ENCODE assay signal across 8 cellular contexts in genomic region chr15:81336568-81336967, GRCh38. TPM values are rescaled to one million over a fixed set of nuclear protein-coding genes. Genes with fewer than 3 reads are reported as not detected.
DNase-seq lines count a peak whose midpoint lies in the region; ATAC-seq and TF ChIP-seq lines count a peak whose summit lies in the region.

No MANE protein-coding gene starts in this region.

- no peak for ATAC-seq in HG02610 (IDR thresholded peaks at IDR 0.05; ENCODE audit: unreplicated experiment)

- peak; percentile 67 to 68 for TF ChIP-seq RAD21 in liver (IDR thresholded peaks at IDR 0.05)

- no peaks in the 10 kb centered on the region for H3K27me3 Mint-ChIP-seq in CD8-positive, alpha-beta memory T cell
- H3K27me3 Mint-ChIP-seq in HFFc6 (ENCODE audit: insufficient read depth): peaks cover 10% of the 10 kb centered on the region
- no peaks in the 10 kb centered on the region for H3K27me3 Mint-ChIP-seq in activated CD4-positive, alpha-beta T cell treated with anti-CD3 and anti-CD28 coated beads, Interleukin-2, amount 10 ng/mL, durations not matched to agents 7 days and 5 days

- no peak overlapping the region for H3K9ac ChIP-seq in liver (ENCODE audit: low read depth in 1 of 2, low read length in 2 of 2)

- CTCF ChIA-PET in CD8-positive, alpha-beta memory T cell (lab: Charles Lee): interaction anchor here (0.6 to 5.3 kb wide), 9 partner anchors 9 to 69 kb away, joined by 3 to 46 read pairs (median 10); partner anchors contain the start of gene STARD5
- CTCF ChIA-PET in activated CD4-positive, alpha-beta T cell treated with anti-CD3 and anti-CD28 coated beads, Interleukin-2, amount 10 ng/mL, durations not matched to agents 7 days and 5 days (lab: Charles Lee): interaction anchor here (0.8 to 1.2 kb wide), 3 partner anchors 40 to 71 kb away, joined by 3 to 5 read pairs (median 3); no protein-coding TSS in a partner anchor

- peak overlapping the region in 3 of 8 donors; percentile 13 to 66 (median 60) for H3K27ac Mint-ChIP-seq in CD8-positive, alpha-beta memory T cell
- H3K27ac Mint-ChIP-seq in HFFc6: no peak overlapping the region
- no peak overlapping the region for H3K27ac Mint-ChIP-seq in activated CD4-positive, alpha-beta T cell treated with anti-CD3 and anti-CD28 coated beads, Interleukin-2, amount 10 ng/mL, durations not matched to agents 7 days and 5 days

- H3K4me3 Mint-ChIP-seq in CD8-positive, alpha-beta memory T cell: no peak overlapping the region
- H3K4me3 Mint-ChIP-seq in HFFc6: no peak overlapping the region
- no peak overlapping the region for H3K4me3 Mint-ChIP-seq in activated CD4-positive, alpha-beta T cell treated with anti-CD3 and anti-CD28 coated beads, Interleukin-2, amount 10 ng/mL, durations not matched to agents 7 days and 5 days

- H3K4me1 ChIP-seq in CD8-positive, alpha-beta memory T cell (ENCODE audit: insufficient read depth, low read length): peaks cover 2% of the 10 kb centered on the region
- H3K4me1 ChIP-seq in liver (ENCODE audit: control insufficient read depth in 4 of 4, insufficient read depth in 4 of 4, low read length in 3 of 4): peaks cover 0 to 9% (median 1%) of the 10 kb centered on the region in 4 donors

- no peaks in the 10 kb centered on the region for H3K9me3 ChIP-seq in CD8-positive, alpha-beta memory T cell (ENCODE audit: low read length)
- H3K9me3 ChIP-seq in liver (ENCODE audit: control insufficient read depth in 4 of 4, low read length in 3 of 4): no peaks in the 10 kb centered on the region

- no peak overlapping the region for H3K27ac ChIP-seq in CD8-positive, alpha-beta memory T cell (ENCODE audit: low read depth, low read length)
- H3K27ac ChIP-seq in liver (ENCODE audit: low read depth in 1 of 2, low read length in 2 of 2): no peak overlapping the region

- no peaks in the 10 kb centered on the region for H3K36me3 ChIP-seq in CD8-positive, alpha-beta memory T cell (ENCODE audit: insufficient read depth, low read length)
- no peaks in the 10 kb centered on the region for H3K36me3 ChIP-seq in liver (ENCODE audit: control insufficient read depth in 4 of 4, insufficient read depth in 3 of 4, low read depth in 1 of 4, low read length in 3 of 4)

- POLR2A ChIA-PET in CD8-positive, alpha-beta memory T cell (lab: Charles Lee): interaction anchor here (1.2 kb wide), 1 partner anchor 13 kb away, joined by 4 read pairs; the partner anchor contains the start of gene STARD5
- POLR2A ChIA-PET in activated CD4-positive, alpha-beta T cell treated with anti-CD3 and anti-CD28 coated beads, Interleukin-2, amount 10 ng/mL, durations not matched to agents 7 days and 5 days (lab: Charles Lee): no interaction called here

- H3K4me3 ChIP-seq in CD8-positive, alpha-beta memory T cell (ENCODE audit: low read length): no peak overlapping the region
- H3K4me3 ChIP-seq in liver (ENCODE audit: low read depth in 1 of 3, low read length in 3 of 3): no peak overlapping the region

- 85% methylated on average over 4 of the region's 4 CpGs for WGBS in liver

- peak; percentile 13 to 59 (median 31) for DNase-seq in CD8-positive, alpha-beta memory T cell
- DNase-seq in HFFc6 (peak; percentile 41), NCI-H1694 (lab: John Stamatoyannopoulos, UW) (no peak), DMS153 treated with DMSO at 0.1 percent for 48 hours (lab: John Stamatoyannopoulos, UW; ENCODE audit: unreplicated experiment) (no peak), OCI-M2 (lab: John Stamatoyannopoulos, UW; ENCODE audit: unreplicated experiment) (no peak)
- DNase-seq in activated CD4-positive, alpha-beta T cell treated with anti-CD3 and anti-CD28 coated beads, Interleukin-2, amount 10 ng/mL, durations not matched to agents 7 days and 5 days: peak; percentile 42

- H3K4me1 Mint-ChIP-seq in CD8-positive, alpha-beta memory T cell: peaks cover 0 to 5% (median 5%) of the 10 kb centered on the region in 3 donors
- peaks cover 37% of the 10 kb centered on the region for H3K4me1 Mint-ChIP-seq in HFFc6 (ENCODE audit: low read depth)
- H3K4me1 Mint-ChIP-seq in activated CD4-positive, alpha-beta T cell treated with anti-CD3 and anti-CD28 coated beads, Interleukin-2, amount 10 ng/mL, durations not matched to agents 7 days and 5 days: peaks cover 3% of the 10 kb centered on the region

- H3K36me3 Mint-ChIP-seq in CD8-positive, alpha-beta memory T cell: peaks cover 0 to 4% (median 0%) of the 10 kb centered on the region in 3 donors
- peaks cover 5% of the 10 kb centered on the region; the same call in 1 of the 2 replicates for H3K36me3 Mint-ChIP-seq in HFFc6 (ENCODE audit: low read depth)
- no peaks in the 10 kb centered on the region for H3K36me3 Mint-ChIP-seq in activated CD4-positive, alpha-beta T cell treated with anti-CD3 and anti-CD28 coated beads, Interleukin-2, amount 10 ng/mL, durations not matched to agents 7 days and 5 days (ENCODE audit: low read depth)

- no peaks in the 10 kb centered on the region for H3K9me3 Mint-ChIP-seq in CD8-positive, alpha-beta memory T cell
- no peaks in the 10 kb centered on the region for H3K9me3 Mint-ChIP-seq in HFFc6
- H3K9me3 Mint-ChIP-seq in activated CD4-positive, alpha-beta T cell treated with anti-CD3 and anti-CD28 coated beads, Interleukin-2, amount 10 ng/mL, durations not matched to agents 7 days and 5 days: no peaks in the 10 kb centered on the region

- peak; percentile 74 for TF ChIP-seq CTCF in HFFc6 (IDR thresholded peaks at IDR 0.05)
- peak; percentile 19 for TF ChIP-seq CTCF in liver (IDR thresholded peaks at IDR 0.05; ENCODE audit: low read depth, low read length, missing input control)

- H3K27me3 ChIP-seq in CD8-positive, alpha-beta memory T cell (ENCODE audit: insufficient read depth, low read length, poor library complexity, severe bottlenecking): no peaks in the 10 kb centered on the region
- H3K27me3 ChIP-seq in liver (ENCODE audit: control insufficient read depth in 4 of 4, insufficient read depth in 4 of 4, low read length in 3 of 4): no peaks in the 10 kb centered on the region

TF ChIP-seq in liver, 16 proteins besides CTCF, POLR2A, EP300 and RAD21:
- no peak for TF ChIP-seq TAF1 (conservative IDR thresholded peaks at IDR 0.05)
- no peak for TF ChIP-seq FOXA2 (IDR thresholded peaks at IDR 0.05)
- no peak for TF ChIP-seq EGR1 (IDR thresholded peaks at IDR 0.05; ENCODE audit: low read depth in 2 of 2)

RNA-seq across cellular contexts. Expression of gene STARD5, which starts 12.6 kb away (rescaled TPM):
- total RNA-seq in CD8-positive, alpha-beta memory T cell: 1 to 10 TPM; 4.4 to 5.8 TPM
- polyA plus RNA-seq in CD8-positive, alpha-beta memory T cell: 2.6 TPM
- total RNA-seq in HFFc6 (2021; fragmentation: NEBNext Ultra II Directional; extraction: Animal tissue kit (Norgen Biotek cat#: 25700)): 1 to 10 TPM; 2.7 to 4.0 (median 3.6) TPM
- 1 to 10 TPM; 5.4 to 5.7 TPM for total RNA-seq in activated CD4-positive, alpha-beta T cell treated with anti-CD3 and anti-CD28 coated beads, Interleukin-2, amount 10 ng/mL, durations not matched to agents 7 days and 5 days
- 10 to 100 TPM in 1 of 2 donors, 1 to 10 TPM in 1; 1.1 to 45.3 TPM for total RNA-seq in liver
- polyA plus RNA-seq in liver: 10 to 100 TPM; 26.1 to 47.0 TPM

RNA-seq across cellular contexts. Expression of gene TMC3, which starts 37.4 kb away (rescaled TPM):
- total RNA-seq in CD8-positive, alpha-beta memory T cell: not detected
- not detected for polyA plus RNA-seq in CD8-positive, alpha-beta memory T cell
- not detected for total RNA-seq in HFFc6 (2021; fragmentation: NEBNext Ultra II Directional; extraction: Animal tissue kit (Norgen Biotek cat#: 25700))
- not detected for total RNA-seq in activated CD4-positive, alpha-beta T cell treated with anti-CD3 and anti-CD28 coated beads, Interleukin-2, amount 10 ng/mL, durations not matched to agents 7 days and 5 days
- total RNA-seq in liver: not detected
- under 1 TPM; 0.02 to 0.13 TPM for polyA plus RNA-seq in liver

Comparison
In these comparisons a context has a peak if more than half of its experiments do, and no peak if none do; other contexts are left out.
1. DNase-seq: peak in CD8-positive, alpha-beta memory T cell (5 of 5), HFFc6 (single experiment) and activated CD4-positive, alpha-beta T cell treated with anti-CD3 and anti-CD28 coated beads, Interleukin-2, amount 10 ng/mL, durations not matched to agents 7 days and 5 days (single experiment); none in NCI-H1694 (single experiment), DMS153 treated with DMSO at 0.1 percent for 48 hours (single experiment) and OCI-M2 (single experiment).